ENCODE assay signal across 11 cellular contexts in genomic region chrX:40931921-40932320, GRCh38.
DNase-seq lines count a peak whose midpoint lies in the region; ATAC-seq, FAIRE-seq and TF ChIP-seq lines count a peak whose summit lies in the region.
"Had no signal": no experiment of that assay in that cellular context is flagged by ENCODE, and none has a peak within 500 bp of the region (broad histone marks: within the 10 kb centered on the region; RNA-seq: fewer than 3 reads in every experiment).

No MANE protein-coding gene starts in this region.

- H3K9me3 Mint-ChIP-seq in CD4-positive, alpha-beta memory T cell = peaks cover 0 to 24% (median 15%) of the 10 kb centered on the region in 8 donors

- RAD21 ChIA-PET in HCT116 (lab: Charles Lee; ENCODE audit: low non-redundant PET in 1 of 2, low total read pairs in 2 of 2, uncharacterized antibody in 2 of 2, unreplicated experiment in 2 of 2) (no interaction called here), GM12878 (lab: Charles Lee; ENCODE audit: unreplicated experiment) (interaction anchor here (0.9 to 2.0 kb wide), 3 partner anchors 11 to 183 kb away, joined by 3 to 5 read pairs (median 3); no protein-coding TSS in a partner anchor)

- H3K27ac Mint-ChIP-seq in CD4-positive, alpha-beta memory T cell = peak overlapping the region in 5 of 7 donors; percentile 11 to 72 (median 40)
- H3K27ac Mint-ChIP-seq: progenitor cell of endocrine pancreas had no signal

- H3K4me3 Mint-ChIP-seq in CD4-positive, alpha-beta memory T cell = peak overlapping the region in 6 of 8 donors; percentile 5 to 57 (median 20)

- H2BK15ac ChIP-seq in mesenchymal stem cell (ENCODE audit: low read depth, poor library complexity, severe bottlenecking) = no peak overlapping the region

- no peak for FAIRE-seq in GM12878 (lab: Jason Lieb, UNC)

- H3K9ac ChIP-seq in HCT116 (ENCODE audit: low read length) (no peak overlapping the region), GM12878 (ENCODE audit: control insufficient read depth, insufficient read depth, low read length) (no peak overlapping the region), mesenchymal stem cell (ENCODE audit: low read length) (no peak overlapping the region)

- H3K23ac ChIP-seq in mesenchymal stem cell (ENCODE audit: low read length in 2 of 2) = no peak overlapping the region

- no peaks in the 10 kb centered on the region for H3K36me3 ChIP-seq in CD4-positive, alpha-beta memory T cell (ENCODE audit: insufficient read depth, low read length)
- no peaks in the 10 kb centered on the region for H3K36me3 ChIP-seq in HCT116 (ENCODE audit: control insufficient read depth in 1 of 2, insufficient read depth in 2 of 2, low read length in 2 of 2)
- H3K36me3 ChIP-seq in GM12878 (ENCODE audit: control insufficient read depth in 2 of 2, insufficient read depth in 2 of 2, low read length in 1 of 2) = no peaks in the 10 kb centered on the region
- H3K36me3 ChIP-seq in mesenchymal stem cell (ENCODE audit: control insufficient read depth in 1 of 2, insufficient read depth in 2 of 2, low read depth in 1 of 2, low read length in 2 of 2) = no peaks in the 10 kb centered on the region
- H3K36me3 ChIP-seq: ascending aorta had no signal

- SMC1A ChIA-PET in GM12878 (lab: Charles Lee; ENCODE audit: uncharacterized antibody, unreplicated experiment) = interaction anchor here (1.1 to 1.3 kb wide), 2 partner anchors 11 to 12 kb away, joined by 3 read pairs; no protein-coding TSS in a partner anchor

- TF ChIP-seq EP300 in GM12878 (IDR thresholded peaks at IDR 0.05; ENCODE audit: borderline replicate concordance in 1 of 2, control insufficient read depth in 1 of 2, low read depth in 2 of 2, low read length in 2 of 2) = no peak

- no peak overlapping the region for H3K4me3 ChIP-seq in CD4-positive, alpha-beta memory T cell (ENCODE audit: low read length in 2 of 2)
- H3K4me3 ChIP-seq in HCT116 (replicated peaks in 1 of 2; ENCODE audit: low read depth in 1 of 2, low read length in 2 of 2) (no peak overlapping the region), GM12878 (no peak overlapping the region), mesenchymal stem cell (ENCODE audit: insufficient read depth in 1 of 2, low read depth in 1 of 2, low read length in 2 of 2) (no peak overlapping the region)
- H3K4me3 ChIP-seq: ascending aorta had no signal

- no TSS peak for BruUV-seq in HCT116 (replicated peaks; lab: Mats Ljungman, UMichigan)
- BruUV-seq in GM12878 (replicated peaks; lab: Mats Ljungman, UMichigan) = no TSS peak

- no peaks in the 10 kb centered on the region for H3K9me3 ChIP-seq in CD4-positive, alpha-beta memory T cell (ENCODE audit: control insufficient read depth in 1 of 2, low read length in 2 of 2)
- H3K9me3 ChIP-seq in HCT116 (ENCODE audit: control insufficient read depth in 1 of 2, insufficient read depth in 1 of 2, low read depth in 1 of 2, low read length in 2 of 2) = no peaks in the 10 kb centered on the region
- peaks cover 8% of the 10 kb centered on the region; the same call in 2 of the 3 replicates for H3K9me3 ChIP-seq in GM12878 (replicated peaks; ENCODE audit: control insufficient read depth, insufficient read depth, low read length)
- peaks cover 3% of the 10 kb centered on the region for H3K9me3 ChIP-seq in mesenchymal stem cell (ENCODE audit: control insufficient read depth, low read length)

- no peaks in the 10 kb centered on the region for H3K79me1 ChIP-seq in mesenchymal stem cell (replicated peaks; ENCODE audit: low read length, poor library complexity, severe bottlenecking)

- intact Hi-C loops in CD4-positive, alpha-beta memory T cell (cut with micrococcal nuclease) = loop anchor here (5.0 kb wide), 2 partner anchors 155 to 185 kb away; partner anchors contain the start of gene USP9X
- intact Hi-C loops in HCT116 (cut with micrococcal nuclease) (no loop called here), GM12878 (cut with micrococcal nuclease; ENCODE audit: unreplicated experiment) (no loop called here)

- no peaks in the 10 kb centered on the region for H4K20me1 ChIP-seq in HCT116 (ENCODE audit: insufficient read depth)
- no peaks in the 10 kb centered on the region for H4K20me1 ChIP-seq in GM12878 (ENCODE audit: control insufficient read depth, insufficient read depth)

- H2BK120ac ChIP-seq in mesenchymal stem cell (ENCODE audit: low read depth, low read length) = no peak overlapping the region

- H2AK5ac ChIP-seq in mesenchymal stem cell (ENCODE audit: low read length, severe bottlenecking) = no peak overlapping the region

- H3K36me3 Mint-ChIP-seq in CD4-positive, alpha-beta memory T cell = peaks cover 0 to 13% of the 10 kb centered on the region in 2 donors

- H2BK12ac ChIP-seq in mesenchymal stem cell (ENCODE audit: low read length in 2 of 2) = peak overlapping the region; percentile 29 to 54

- H4K8ac ChIP-seq in mesenchymal stem cell (ENCODE audit: low read length) = no peak overlapping the region

- ATAC-seq in HCT116 = peak; percentile 44; the same call in 1 of the 2 replicates
- ATAC-seq in GM12878 = peak; percentile 61
- no peak for ATAC-seq in GM21528 (IDR thresholded peaks at IDR 0.05; ENCODE audit: low FRiP score, unreplicated experiment)
- ATAC-seq in HG03520 (IDR thresholded peaks at IDR 0.05; ENCODE audit: unreplicated experiment) = no peak

- H2AFZ ChIP-seq in HCT116 (ENCODE audit: low read depth, low read length, poor library complexity, severe bottlenecking) (no peak overlapping the region), GM12878 (ENCODE audit: control insufficient read depth, low read depth, low read length) (no peak overlapping the region), mesenchymal stem cell (ENCODE audit: low read depth, low read length) (no peak overlapping the region)

- CTCF ChIA-PET in CD4-positive, alpha-beta memory T cell (lab: Charles Lee; ENCODE audit: partially characterized antibody) = no interaction called here
- CTCF ChIA-PET in HCT116 (lab: Charles Lee) = no interaction called here
- CTCF ChIA-PET in GM12878 (lab: Yijun Ruan, JAX) = interaction anchor here (1.5 to 1.8 kb wide), 2 partner anchors 54 to 183 kb away, joined by 5 to 7 read pairs; no protein-coding TSS in a partner anchor

- no peak for DNase-seq in CD4-positive, alpha-beta memory T cell
- DNase-seq in HCT116 (ENCODE audit: low read depth, low spot score) (no peak), GM12878 (ENCODE audit: low read depth, low spot score) (no peak), mesenchymal stem cell (no peak), dedifferentiated amniotic fluid mesenchymal stem cell (ENCODE audit: extremely low spot score) (no peak), retina (no peak)
- DNase-seq: activated CD4-positive, alpha-beta T cell treated with anti-CD3 and anti-CD28 coated beads, Interleukin-2, amount 50 U/mL, for 4 hours had no signal

- no peak overlapping the region for H3K4me2 ChIP-seq in HCT116 (ENCODE audit: low read length)
- no peak overlapping the region for H3K4me2 ChIP-seq in GM12878 (ENCODE audit: control insufficient read depth, insufficient read depth)
- H3K4me2 ChIP-seq in mesenchymal stem cell (ENCODE audit: low read length, poor library complexity, severe bottlenecking) = no peak overlapping the region

- peaks cover 11 to 24% (median 15%) of the 10 kb centered on the region in 4 donors for H3K4me1 Mint-ChIP-seq in CD4-positive, alpha-beta memory T cell

- TF ChIP-seq RAD21 in HCT116 (IDR thresholded peaks at IDR 0.05; ENCODE audit: low read depth) = no peak
- TF ChIP-seq RAD21 in GM12878 (IDR thresholded peaks at IDR 0.05; ENCODE audit: insufficient read depth, low read depth, low read length) = no peak

- no peaks in the 10 kb centered on the region for H3K27me3 ChIP-seq in CD4-positive, alpha-beta memory T cell (ENCODE audit: insufficient read depth, low read length)
- H3K27me3 ChIP-seq in HCT116 (ENCODE audit: insufficient read depth, low read length) (no peaks in the 10 kb centered on the region), GM12878 (replicated peaks in 1 of 2; ENCODE audit: control insufficient read depth in 2 of 2, insufficient read depth in 2 of 2, low read length in 1 of 2) (no peaks in the 10 kb centered on the region; a peak in 1 of 4 replicates), mesenchymal stem cell (ENCODE audit: control insufficient read depth in 1 of 2, insufficient read depth in 1 of 2, low read length in 2 of 2) (peaks cover 0 to 15% of the 10 kb centered on the region in 2 experiments)
- H3K27me3 ChIP-seq: ascending aorta had no signal

- no peaks in the 10 kb centered on the region for H3K27me3 Mint-ChIP-seq in CD4-positive, alpha-beta memory T cell
- H3K27me3 Mint-ChIP-seq: progenitor cell of endocrine pancreas had no signal

- no peak overlapping the region for H3K27ac ChIP-seq in CD4-positive, alpha-beta memory T cell (ENCODE audit: low read depth, low read length)
- H3K27ac ChIP-seq in HCT116 (ENCODE audit: low read depth, low read length) (no peak overlapping the region), GM12878 (ENCODE audit: control insufficient read depth, insufficient read depth) (no peak overlapping the region), mesenchymal stem cell (ENCODE audit: low read length, poor library complexity, severe bottlenecking) (no peak overlapping the region)

- H3K18ac ChIP-seq in mesenchymal stem cell (ENCODE audit: low read depth in 1 of 2, low read length in 2 of 2) = peak overlapping the region in 1 of 2 experiments; percentile 43

- H3K79me2 ChIP-seq in HCT116 (ENCODE audit: insufficient read depth, low read length) = no peaks in the 10 kb centered on the region
- H3K79me2 ChIP-seq in GM12878 (ENCODE audit: control insufficient read depth, insufficient read depth, low read length) = no peaks in the 10 kb centered on the region

- TF ChIP-seq CTCF in HCT116 (IDR thresholded peaks at IDR 0.05 in 2 of 3, conservative IDR thresholded peaks at IDR 0.05 in 1 of 3; ENCODE audit: borderline replicate concordance in 1 of 3, insufficient read depth in 1 of 3, low read depth in 2 of 3, low read length in 2 of 3) (no peak), GM12878 (IDR thresholded peaks at IDR 0.05 in 2 of 3, conservative IDR thresholded peaks at IDR 0.05 in 1 of 3; ENCODE audit: control insufficient read depth in 2 of 3, extremely low read depth in 1 of 3, insufficient read depth in 1 of 3, low read depth in 3 of 3, low read length in 3 of 3) (no peak)

- 34% methylated on average over 2 of the region's 2 CpGs for WGBS in GM12878 (ENCODE audit: insufficient coverage, insufficient replicate concordance, low lambda C conversion rate, missing lambda C conversion rate)
- WGBS in mesenchymal stem cell = 98% methylated on average over 2 of the region's 2 CpGs

- H4K91ac ChIP-seq in mesenchymal stem cell (ENCODE audit: low read length) = peak overlapping the region; percentile 15

- H3K4ac ChIP-seq in mesenchymal stem cell (ENCODE audit: low read depth in 1 of 2, low read length in 2 of 2) = no peak overlapping the region

- in situ Hi-C loops in GM12878 (cut with MboI) = no loop called here

- no peak overlapping the region for H3K14ac ChIP-seq in mesenchymal stem cell (ENCODE audit: low read length in 2 of 2)

- POLR2A ChIA-PET in CD4-positive, alpha-beta memory T cell (lab: Charles Lee; ENCODE audit: partially characterized antibody) = interaction anchor here (2.8 kb wide), 1 partner anchor 153 kb away, joined by 15 read pairs; the partner anchor contains the start of gene USP9X
- POLR2A ChIA-PET in HCT116 (lab: Charles Lee) = no interaction called here
- POLR2A ChIA-PET in GM12878 (lab: Charles Lee) = no interaction called here

- H2BK5ac ChIP-seq in mesenchymal stem cell (ENCODE audit: low read depth, low read length, poor library complexity, severe bottlenecking) = no peak overlapping the region

- H3K4me1 ChIP-seq in CD4-positive, alpha-beta memory T cell (ENCODE audit: insufficient read depth, low read length) = peaks cover 16% of the 10 kb centered on the region
- H3K4me1 ChIP-seq in HCT116 (ENCODE audit: control insufficient read depth in 1 of 2, insufficient read depth in 2 of 2, low read length in 2 of 2) (no peaks in the 10 kb centered on the region), GM12878 (ENCODE audit: control insufficient read depth, insufficient read depth, low read length) (peaks cover 6% of the 10 kb centered on the region), mesenchymal stem cell (ENCODE audit: control insufficient read depth, insufficient read depth, low read depth, low read length) (peaks cover 4% of the 10 kb centered on the region)

- no peaks in the 10 kb centered on the region for H3K9me2 ChIP-seq in HCT116 (ENCODE audit: insufficient read depth)

- no peak for TF ChIP-seq POLR2A in HCT116 (IDR thresholded peaks at IDR 0.05; ENCODE audit: borderline replicate concordance, extremely low read depth, insufficient read depth, insufficient read length)
- no peak for TF ChIP-seq POLR2A in GM12878 (IDR thresholded peaks at IDR 0.05; ENCODE audit: low read depth, low read length)

Comparison
In these comparisons a context has a peak if more than half of its experiments do, and no peak if none do; other contexts are left out.
1. ATAC-seq: peak in HCT116 (single experiment) and GM12878 (single experiment); none in GM21528 (single experiment) and HG03520 (single experiment).